11 cellular contexts compared by ENCODE assay signal in genomic region chr5:10306114-10306513, GRCh38. TPM values are rescaled to one million over a fixed set of nuclear protein-coding genes. Genes with fewer than 3 reads are reported as not detected.
DNase-seq lines count a peak whose midpoint lies in the region; ATAC-seq and TF ChIP-seq lines count a peak whose summit lies in the region.
"Had no signal": no experiment of that assay in that cellular context is flagged by ENCODE, and none has a peak within 500 bp of the region (broad histone marks: within the 10 kb centered on the region; RNA-seq: fewer than 3 reads in every experiment).

No MANE protein-coding gene starts in this region.

- H3K9me3 Mint-ChIP-seq in activated T-cell treated with anti-CD3 and anti-CD28 coated beads, Interleukin-2, amount 50 U/mL, for 72 hours, result no peaks in the 10 kb centered on the region

- CTCF ChIA-PET in HCT116 (lab: Charles Lee), result no interaction called here

- no peaks in the 10 kb centered on the region for H3K9me2 ChIP-seq in HCT116 (ENCODE audit: insufficient read depth)

- H3K4me3 ChIP-seq in HCT116 (replicated peaks in 1 of 2; ENCODE audit: low read depth in 1 of 2, low read length in 2 of 2), result no peak overlapping the region
- H3K4me3 ChIP-seq in RWPE2 (ENCODE audit: severe bottlenecking), result no peak overlapping the region
- H3K4me3 ChIP-seq in iPS-20b (ENCODE audit: low read length), result peak overlapping the region; percentile 88; the same call in 1 of the 2 replicates
- peak overlapping the region; percentile 64 for H3K4me3 ChIP-seq in skeletal muscle cell (ENCODE audit: low read depth, low read length)

- H3K9me3 ChIP-seq in HCT116 (ENCODE audit: control insufficient read depth in 1 of 2, insufficient read depth in 1 of 2, low read depth in 1 of 2, low read length in 2 of 2) (no peaks in the 10 kb centered on the region), RWPE2 (ENCODE audit: severe bottlenecking) (no peaks in the 10 kb centered on the region), iPS-20b (ENCODE audit: insufficient read depth, low read depth, low read length) (no peaks in the 10 kb centered on the region)
- H3K9me3 ChIP-seq: spleen had no signal

- H3K79me2 ChIP-seq in HCT116 (ENCODE audit: insufficient read depth, low read length), result peaks cover 19% of the 10 kb centered on the region

- no peaks in the 10 kb centered on the region for H4K20me1 ChIP-seq in HCT116 (ENCODE audit: insufficient read depth)

- H3K27me3 ChIP-seq in HCT116 (ENCODE audit: insufficient read depth, low read length), result no peaks in the 10 kb centered on the region
- H3K27me3 ChIP-seq in RWPE2 (ENCODE audit: insufficient read depth, poor library complexity, severe bottlenecking), result no peaks in the 10 kb centered on the region
- peaks cover 18% of the 10 kb centered on the region for H3K27me3 ChIP-seq in iPS-20b (ENCODE audit: insufficient read depth, low read length)

- peaks cover 18% of the 10 kb centered on the region for H3K4me1 Mint-ChIP-seq in activated T-cell treated with anti-CD3 and anti-CD28 coated beads, Interleukin-2, amount 50 U/mL, for 72 hours (ENCODE audit: low read depth)

- H3K4me2 ChIP-seq in HCT116 (ENCODE audit: low read length), result peak overlapping the region; percentile 94

- H3K27me3 Mint-ChIP-seq in activated T-cell treated with anti-CD3 and anti-CD28 coated beads, Interleukin-2, amount 50 U/mL, for 72 hours (ENCODE audit: low read depth), result peaks cover 34% of the 10 kb centered on the region

- no peak overlapping the region for H3K27ac ChIP-seq in HCT116 (ENCODE audit: low read depth, low read length)
- peak overlapping the region; percentile 87 for H3K27ac ChIP-seq in RWPE2 (ENCODE audit: poor library complexity, severe bottlenecking)
- H3K27ac ChIP-seq in iPS-20b (ENCODE audit: low read length), result no peak overlapping the region

- H3K9ac ChIP-seq in HCT116 (ENCODE audit: low read length) (no peak overlapping the region), iPS-20b (ENCODE audit: low read depth, low read length) (no peak overlapping the region)

- peaks cover 0 to 2% of the 10 kb centered on the region in 2 donors for H3K36me3 Mint-ChIP-seq in activated T-cell treated with anti-CD3 and anti-CD28 coated beads, Interleukin-2, amount 50 U/mL, for 72 hours (ENCODE audit: insufficient read depth in 2 of 2)

- intact Hi-C loops in HCT116 (cut with micrococcal nuclease), result loop anchor here (5.0 kb wide), 1 partner anchor 51 kb away; no protein-coding TSS in a partner anchor

- H3K4me1 ChIP-seq in HCT116 (ENCODE audit: control insufficient read depth in 1 of 2, insufficient read depth in 2 of 2, low read length in 2 of 2) (peaks cover 54 to 66% of the 10 kb centered on the region in 2 experiments), RWPE2 (ENCODE audit: insufficient read depth, poor library complexity, severe bottlenecking) (peaks cover 43% of the 10 kb centered on the region), iPS-20b (ENCODE audit: insufficient read depth, low read length) (peaks cover 8% of the 10 kb centered on the region; the same call in 1 of the 2 replicates)

- TF ChIP-seq CTCF in HCT116 (IDR thresholded peaks at IDR 0.05 in 2 of 3, conservative IDR thresholded peaks at IDR 0.05 in 1 of 3; ENCODE audit: borderline replicate concordance in 1 of 3, insufficient read depth in 1 of 3, low read depth in 2 of 3, low read length in 2 of 3), result no peak
- TF ChIP-seq CTCF in RWPE2 (IDR thresholded peaks at IDR 0.05; ENCODE audit: poor library complexity, severe bottlenecking), result no peak

- no peak overlapping the region for H3K4me3 Mint-ChIP-seq in activated T-cell treated with anti-CD3 and anti-CD28 coated beads, Interleukin-2, amount 50 U/mL, for 72 hours

- DNase-seq in HCT116 (ENCODE audit: low read depth, low spot score) (no peak), RWPE2 (ENCODE audit: low spot score) (no peak), skeletal muscle cell (ENCODE audit: low read depth) (no peak), Ammon's horn (ENCODE audit: low spot score) (no peak)
- DNase-seq in activated T-cell treated with anti-CD3 and anti-CD28 coated beads, Interleukin-2, amount 50 U/mL, for 72 hours, result no peak
- DNase-seq: activated CD4-positive, CD25-positive, alpha-beta regulatory T cell; activated gamma-delta T cell treated with Interleukin-2 at 50 U/mL for 16 hours; SIG-M5; spleen had no signal

- H2AFZ ChIP-seq in HCT116 (ENCODE audit: low read depth, low read length, poor library complexity, severe bottlenecking), result no peak overlapping the region

- ATAC-seq in HCT116, result no peak
- ATAC-seq in RWPE2 (ENCODE audit: low read depth), result no peak
- ATAC-seq in HG02763 (IDR thresholded peaks at IDR 0.05; ENCODE audit: unreplicated experiment), result no peak
- ATAC-seq in activated T-cell treated with anti-CD3 and anti-CD28 coated beads, Interleukin-2, amount 50 U/mL, for 72 hours (replicated peaks in 1 of 2), result no peak

- BruUV-seq in HCT116 (replicated peaks; lab: Mats Ljungman, UMichigan), result no TSS peak

- no peak for TF ChIP-seq POLR2A in HCT116 (IDR thresholded peaks at IDR 0.05; ENCODE audit: borderline replicate concordance, extremely low read depth, insufficient read depth, insufficient read length)

- no peak overlapping the region for H3K27ac Mint-ChIP-seq in activated T-cell treated with anti-CD3 and anti-CD28 coated beads, Interleukin-2, amount 50 U/mL, for 72 hours

- no peaks in the 10 kb centered on the region for H3K36me3 ChIP-seq in HCT116 (ENCODE audit: control insufficient read depth in 1 of 2, insufficient read depth in 2 of 2, low read length in 2 of 2)
- no peaks in the 10 kb centered on the region for H3K36me3 ChIP-seq in RWPE2 (ENCODE audit: low read depth)
- no peaks in the 10 kb centered on the region for H3K36me3 ChIP-seq in iPS-20b (ENCODE audit: insufficient read depth, low read depth, low read length)
- H3K36me3 ChIP-seq: spleen had no signal

- POLR2A ChIA-PET in HCT116 (lab: Charles Lee), result no interaction called here

- TF ChIP-seq RAD21 in HCT116 (IDR thresholded peaks at IDR 0.05; ENCODE audit: low read depth), result no peak

- RAD21 ChIA-PET in HCT116 (lab: Charles Lee; ENCODE audit: low non-redundant PET in 1 of 2, low total read pairs in 2 of 2, uncharacterized antibody in 2 of 2, unreplicated experiment in 2 of 2), result no interaction called here

TF ChIP-seq in HCT116, 20 proteins besides CTCF, POLR2A, EP300 and RAD21:
- no peak for TF ChIP-seq ZFX (IDR thresholded peaks at IDR 0.05)
- no peak for TF ChIP-seq SIN3A (IDR thresholded peaks at IDR 0.05; ENCODE audit: low read depth)
- TF ChIP-seq JUND (IDR thresholded peaks at IDR 0.05), result no peak
- TF ChIP-seq SRF (IDR thresholded peaks at IDR 0.05; ENCODE audit: low read depth), result no peak
- no peak for TF ChIP-seq SP1 (IDR thresholded peaks at IDR 0.05; ENCODE audit: low read depth)
- TF ChIP-seq ZNF274 (IDR thresholded peaks at IDR 0.05; ENCODE audit: low read depth, low read length), result no peak
TF ChIP-seq in HCT116: peak in this region for 0.

RNA-seq across cellular contexts. Expression of gene CMBL, which starts 1.6 kb away (rescaled TPM):
- 51.0 TPM for total RNA-seq in HCT116 (2021; ENCODE audit: unreplicated experiment)
- polyA plus RNA-seq in HCT116 (2012), result 61.6 and 65.5 TPM in 2 replicates
- 1 to 10 TPM; 1.2 to 1.7 TPM for total RNA-seq in activated T-cell treated with anti-CD3 and anti-CD28 coated beads, Interleukin-2, amount 50 U/mL, for 72 hours

RNA-seq across cellular contexts. Expression of gene MARCHF6, which starts 47.4 kb away (rescaled TPM):
- 144 TPM for total RNA-seq in HCT116 (2021; ENCODE audit: unreplicated experiment)
- 80.6 and 81.7 TPM in 2 replicates for polyA plus RNA-seq in HCT116 (2012)
- 100 to 1,000 TPM; 138 to 151 TPM for total RNA-seq in activated T-cell treated with anti-CD3 and anti-CD28 coated beads, Interleukin-2, amount 50 U/mL, for 72 hours

RNA-seq across cellular contexts. Expression of gene CCT5, which starts 56.0 kb away (rescaled TPM):
- 489 TPM for total RNA-seq in HCT116 (2021; ENCODE audit: unreplicated experiment)
- polyA plus RNA-seq in HCT116 (2012), result 494 and 628 TPM in 2 replicates
- 100 to 1,000 TPM; 179 to 218 TPM for total RNA-seq in activated T-cell treated with anti-CD3 and anti-CD28 coated beads, Interleukin-2, amount 50 U/mL, for 72 hours

RNA-seq across cellular contexts. Expression of gene ATPSCKMT, which starts 56.4 kb away (rescaled TPM):
- total RNA-seq in HCT116 (2021; ENCODE audit: unreplicated experiment), result 19.0 TPM
- polyA plus RNA-seq in HCT116 (2012), result 7.8 and 11.2 TPM in 2 replicates
- total RNA-seq in activated T-cell treated with anti-CD3 and anti-CD28 coated beads, Interleukin-2, amount 50 U/mL, for 72 hours, result 10 to 100 TPM; 17.3 to 18.9 TPM

Comparison
In these comparisons a context has a peak if more than half of its experiments do, and no peak if none do; other contexts are left out.
1. H3K4me3 ChIP-seq: peak in iPS-20b (single experiment) and skeletal muscle cell (single experiment); none in HCT116 (0 of 2) and RWPE2 (single experiment).
2. RNA of gene CMBL, which starts 1.6 kb away (total RNA-seq): 51.0 TPM in HCT116 (single experiment); 1.2 to 1.7 TPM in activated T-cell treated with anti-CD3 and anti-CD28 coated beads, Interleukin-2, amount 50 U/mL, for 72 hours; every median in the first group is over 10 times any median in the second.